10 cellular contexts compared by ENCODE assay signal in the genomic region with DNA sequence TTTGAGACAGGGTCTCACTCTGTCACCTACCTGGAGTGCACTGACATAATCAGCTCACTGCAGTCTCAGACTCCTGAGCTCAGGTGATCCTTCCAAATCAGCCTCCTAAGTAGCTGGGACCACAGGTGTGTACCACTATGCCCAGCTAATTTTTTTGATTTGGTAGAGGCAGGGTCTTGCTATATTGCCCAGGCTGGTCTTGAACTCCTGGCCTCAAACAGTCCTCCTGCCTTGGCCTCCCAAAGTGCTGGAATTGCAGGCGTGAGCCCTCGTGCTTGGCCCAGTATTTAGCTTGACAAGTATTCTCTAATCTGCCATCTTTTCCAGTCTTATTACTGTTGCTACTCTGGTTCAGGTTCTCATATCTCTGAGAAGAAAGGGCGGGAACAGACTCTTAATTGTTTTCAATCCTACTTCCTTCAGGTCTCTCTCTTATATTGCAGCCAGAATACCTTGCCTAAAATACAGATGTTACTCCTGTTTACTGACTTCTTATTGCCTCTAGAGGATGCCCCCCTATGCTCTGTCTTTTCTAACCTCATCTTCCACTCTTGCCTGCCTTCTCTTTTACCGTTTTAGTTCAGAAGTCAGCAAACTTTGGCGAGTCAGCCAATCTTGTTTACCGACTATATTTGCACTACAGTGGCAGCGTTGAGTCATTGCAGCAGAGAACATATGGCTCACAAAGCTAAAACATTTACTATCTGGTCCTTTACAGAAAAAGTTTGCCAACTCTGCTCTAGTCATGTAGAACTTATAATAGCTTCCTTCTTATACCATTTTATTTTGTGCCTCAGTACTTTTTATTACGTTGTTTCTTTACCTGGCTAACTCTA. TPM values are rescaled to one million over a fixed set of nuclear protein-coding genes. Genes with fewer than 3 reads are reported as not detected.
A peak's percentile ranks its signal among the peaks of the same experiment; 100 is the strongest.
DNase-seq lines count a peak whose midpoint lies in the region; ATAC-seq and TF ChIP-seq lines count a peak whose summit lies in the region.
"Had no signal": no experiment of that assay in that cellular context is flagged by ENCODE, and none has a peak within 500 bp of the region (broad histone marks: within the 10 kb centered on the region; RNA-seq: fewer than 3 reads in every experiment).

No MANE protein-coding gene starts in this region.

- no peak overlapping the region for H3K27ac ChIP-seq in CD4-positive, CD25-positive, alpha-beta regulatory T cell (ENCODE audit: insufficient read depth, low read length, poor library complexity, severe bottlenecking)
- no peak overlapping the region for H3K27ac ChIP-seq in adrenal gland

- peak overlapping the region in 2 of 3 donors; percentile 34 to 64 for H3K27ac Mint-ChIP-seq in CD4-positive, CD25-positive, alpha-beta regulatory T cell
- H3K27ac Mint-ChIP-seq in HFFc6 (peak overlapping the region; percentile 5; the same call in 1 of the 2 replicates), memory B cell (peak overlapping the region; percentile 38)

- whole genome bisulfite sequencing in adrenal gland, 4 donors, result 86 to 93% (median 91%) methylated on average over 8 of the region's 8 CpGs

- H3K36me3 Mint-ChIP-seq in CD4-positive, CD25-positive, alpha-beta regulatory T cell, result peaks cover 49% of the 10 kb centered on the region
- peaks cover 26% of the 10 kb centered on the region for H3K36me3 Mint-ChIP-seq in HFFc6 (ENCODE audit: low read depth)
- H3K36me3 Mint-ChIP-seq in memory B cell, result peaks cover 26% of the 10 kb centered on the region

- peaks cover 48% of the 10 kb centered on the region for H3K36me3 ChIP-seq in CD4-positive, CD25-positive, alpha-beta regulatory T cell (ENCODE audit: control insufficient read depth, insufficient read depth, low read length)
- H3K36me3 ChIP-seq in adrenal gland (replicated peaks in 1 of 2), result peaks cover 0 to 12% of the 10 kb centered on the region in 2 donors

- peaks cover 21 to 37% (median 29%) of the 10 kb centered on the region in 4 donors for H3K4me1 Mint-ChIP-seq in CD4-positive, CD25-positive, alpha-beta regulatory T cell
- H3K4me1 Mint-ChIP-seq in HFFc6 (ENCODE audit: low read depth) (peaks cover 17% of the 10 kb centered on the region), memory B cell (peaks cover 5% of the 10 kb centered on the region)

- TF ChIP-seq POLR2A in GM18505 (IDR thresholded peaks at IDR 0.05; ENCODE audit: borderline replicate concordance, extremely low read depth, insufficient read depth, insufficient read length), result no peak
- no peak for TF ChIP-seq POLR2A in adrenal gland (IDR thresholded peaks at IDR 0.05)

- H3K9me3 Mint-ChIP-seq in CD4-positive, CD25-positive, alpha-beta regulatory T cell, result no peaks in the 10 kb centered on the region
- H3K9me3 Mint-ChIP-seq in HFFc6 (no peaks in the 10 kb centered on the region), memory B cell (no peaks in the 10 kb centered on the region)

- no peak for ATAC-seq in CD4-positive, CD25-positive, alpha-beta regulatory T cell (ENCODE audit: low read depth in 2 of 2)
- no peak for ATAC-seq in memory B cell (ENCODE audit: low read depth)
- no peak for ATAC-seq in HG02973 (IDR thresholded peaks at IDR 0.05; ENCODE audit: unreplicated experiment)
- no peak for ATAC-seq in GM18505 (IDR thresholded peaks at IDR 0.05; ENCODE audit: unreplicated experiment)

- intact Hi-C loops in adrenal gland (cut with DNase I), result no loop called here

- CTCF ChIA-PET in GM10248 (lab: Yijun Ruan, JAX), result interaction anchor here (1.8 to 4.5 kb wide), 2 partner anchors 11 to 13 kb away, joined by 7 to 16 read pairs; no protein-coding TSS in a partner anchor

- H3K4me3 ChIP-seq in CD4-positive, CD25-positive, alpha-beta regulatory T cell (ENCODE audit: low read depth, low read length), result no peak overlapping the region
- H3K4me3 ChIP-seq in cardiac fibroblast (replicated peaks in 1 of 2; ENCODE audit: low read depth in 2 of 2, low read length in 2 of 2) (no peak overlapping the region), adrenal gland (no peak overlapping the region)

- POLR2A ChIA-PET in GM10248 (lab: Yijun Ruan, JAX), result no interaction called here

- no peaks in the 10 kb centered on the region for H3K9me3 ChIP-seq in CD4-positive, CD25-positive, alpha-beta regulatory T cell (ENCODE audit: control insufficient read depth in 2 of 2, low read length in 2 of 2)
- H3K9me3 ChIP-seq in adrenal gland (replicated peaks in 1 of 3), result no peaks in the 10 kb centered on the region

- no peaks in the 10 kb centered on the region for H3K27me3 Mint-ChIP-seq in CD4-positive, CD25-positive, alpha-beta regulatory T cell
- H3K27me3 Mint-ChIP-seq in HFFc6 (ENCODE audit: insufficient read depth) (peaks cover 2% of the 10 kb centered on the region; the same call in 1 of the 2 replicates), memory B cell (no peaks in the 10 kb centered on the region)

- DNase-seq in CD4-positive, CD25-positive, alpha-beta regulatory T cell, result peak in 1 of 3 donors; percentile 46
- DNase-seq in HFFc6 (no peak), cardiac fibroblast (ENCODE audit: low read depth in 2 of 2) (peak; percentile 17 to 55), memory B cell (ENCODE audit: low spot score in 2 of 2) (no peak), GM10248 (ENCODE audit: extremely low spot score) (no peak), adrenal gland (no peak)
- DNase-seq: activated CD8-positive, alpha-beta memory T cell treated with anti-CD3 and anti-CD28 coated beads for 24 hours; NCI-H82 had no signal

- H3K27me3 ChIP-seq in CD4-positive, CD25-positive, alpha-beta regulatory T cell (ENCODE audit: control insufficient read depth, insufficient read depth, low read length), result no peaks in the 10 kb centered on the region
- no peaks in the 10 kb centered on the region for H3K27me3 ChIP-seq in adrenal gland

- no peaks in the 10 kb centered on the region for H3K4me1 ChIP-seq in CD4-positive, CD25-positive, alpha-beta regulatory T cell (ENCODE audit: control insufficient read depth, insufficient read depth, low read length, poor library complexity, severe bottlenecking)
- H3K4me1 ChIP-seq in adrenal gland (replicated peaks in 1 of 2), result peaks cover 0 to 9% of the 10 kb centered on the region in 2 donors

- no peak for TF ChIP-seq CTCF in HFFc6 (IDR thresholded peaks at IDR 0.05)
- TF ChIP-seq CTCF in cardiac fibroblast (IDR thresholded peaks at IDR 0.05; ENCODE audit: low read depth, low read length), result no peak
- no peak for TF ChIP-seq CTCF in GM10248 (IDR thresholded peaks at IDR 0.05; ENCODE audit: control extremely low read depth, extremely low read depth, low read depth, missing control alignments)
- TF ChIP-seq CTCF in adrenal gland (IDR thresholded peaks at IDR 0.05), result no peak

- peak overlapping the region in 1 of 4 donors; percentile 2 for H3K4me3 Mint-ChIP-seq in CD4-positive, CD25-positive, alpha-beta regulatory T cell
- H3K4me3 Mint-ChIP-seq in HFFc6 (no peak overlapping the region), memory B cell (no peak overlapping the region)

RNA-seq across cellular contexts. Expression of a gene that starts 19.0 kb away (rescaled TPM):
- total RNA-seq in CD4-positive, CD25-positive, alpha-beta regulatory T cell, result 31.3 TPM
- polyA plus RNA-seq in CD4-positive, CD25-positive, alpha-beta regulatory T cell, result 10 to 100 TPM; 32.0 to 36.8 (median 33.7) TPM
- total RNA-seq in HFFc6 (2021; fragmentation: NEBNext Ultra II Directional; extraction: Animal tissue kit (Norgen Biotek cat#: 25700)), result 10 to 100 TPM; 29.2 to 48.8 (median 45.1) TPM
- 10 to 100 TPM; 14.3 to 35.1 (median 24.6) TPM for total RNA-seq in adrenal gland
- 10 to 100 TPM; 36.7 to 49.4 (median 42.4) TPM for polyA plus RNA-seq in adrenal gland

Comparison
In these comparisons a context has a peak if more than half of its experiments do, and no peak if none do; other contexts are left out.
1. DNase-seq: peak in cardiac fibroblast (2 of 2); none in HFFc6 (single experiment), memory B cell (0 of 2), GM10248 (single experiment) and adrenal gland (0 of 7).
2. Peak in every context shown above with its lines, with median percentiles within 50 percentile points of each other: H3K27ac Mint-ChIP-seq.